In the genomic region with DNA sequence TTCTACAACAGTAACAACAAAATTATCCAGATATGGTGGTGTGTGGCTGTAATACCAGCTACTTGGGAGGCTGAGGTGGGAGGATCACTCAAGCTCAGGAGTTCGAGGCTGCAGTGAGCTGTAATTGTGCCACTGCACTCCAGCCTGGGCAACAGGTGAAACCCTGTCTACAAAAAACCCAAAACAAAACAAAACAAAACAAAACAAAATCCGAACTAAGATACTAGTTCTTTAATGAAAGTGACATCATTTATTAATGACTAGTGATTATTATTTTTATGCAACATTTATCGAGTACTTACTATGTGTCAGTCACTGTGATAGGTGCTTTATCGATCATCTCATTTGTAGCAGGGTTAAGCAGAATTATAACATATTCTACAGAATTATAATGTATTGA, we compare ENCODE assay signal across 8 cellular contexts.
"Had no signal": no experiment of that assay in that cellular context is flagged by ENCODE, and none has a peak within 500 bp of the region (broad histone marks: within the 10 kb centered on the region; RNA-seq: fewer than 3 reads in every experiment).

No MANE protein-coding gene starts in this region.

- ATAC-seq: GM12878 had no signal

- DNase-seq: GDM1, GF-D8 had no signal

- H3K4me3 ChIP-seq: GM12878 had no signal

- FAIRE-seq: G401.6, GM12878, GM12891, GM12892, GM18507, GM19239 had no signal
